ENCODE assay signal across 21 cellular contexts in the genomic region with DNA sequence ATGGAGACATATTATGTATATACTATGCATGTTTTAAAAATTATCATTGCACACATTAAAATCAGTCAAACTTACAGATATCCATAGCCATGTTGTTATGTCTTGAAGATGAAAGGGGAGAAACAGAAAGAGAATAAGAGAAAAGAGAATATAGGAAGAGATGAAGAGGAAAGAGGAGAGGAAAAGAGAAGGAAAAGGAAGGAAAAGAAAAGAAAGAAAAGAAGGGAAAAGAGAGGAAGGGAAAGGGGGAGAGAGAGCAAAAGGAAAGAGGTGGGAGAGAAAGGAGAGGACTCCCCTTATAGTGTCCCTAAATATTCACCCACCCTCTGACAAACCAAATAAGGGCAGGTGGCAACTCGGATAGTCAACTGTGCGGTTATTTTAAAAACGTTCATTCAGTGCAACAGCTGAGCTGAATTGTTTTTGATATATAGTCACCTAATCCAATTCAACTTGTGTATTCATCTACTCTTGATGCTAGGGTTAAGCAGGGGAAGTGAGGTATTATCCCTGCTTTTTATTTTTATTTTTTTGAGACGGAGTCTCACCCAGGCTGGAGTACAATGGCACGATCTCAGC. TPM values are rescaled to one million over a fixed set of nuclear protein-coding genes. Genes with fewer than 3 reads are reported as not detected.
A peak's percentile ranks its signal among the peaks of the same experiment; 100 is the strongest.
DNase-seq lines count a peak whose midpoint lies in the region; ATAC-seq and TF ChIP-seq lines count a peak whose summit lies in the region.
"Had no signal": no experiment of that assay in that cellular context is flagged by ENCODE, and none has a peak within 500 bp of the region (broad histone marks: within the 10 kb centered on the region; RNA-seq: fewer than 3 reads in every experiment).

No MANE protein-coding gene starts in this region.

- peaks cover 26% of the 10 kb centered on the region for H3K4me1 Mint-ChIP-seq in CD4-positive, alpha-beta T cell (ENCODE audit: low read depth)
- H3K4me1 Mint-ChIP-seq: memory B cell had no signal

- peaks cover 76% of the 10 kb centered on the region for H3K79me2 ChIP-seq in hepatocyte

- H3K4me3 ChIP-seq in SJCRH30 (no peak overlapping the region), hepatocyte (no peak overlapping the region), skeletal muscle tissue (ENCODE audit: low read length in 3 of 3) (peak overlapping the region in 2 of 3 donors; percentile 17 to 22)
- H3K4me3 ChIP-seq: spleen had no signal

- H3K27me3 Mint-ChIP-seq in CD4-positive, alpha-beta T cell, result no peaks in the 10 kb centered on the region
- H3K27me3 Mint-ChIP-seq: memory B cell had no signal

- H3K9me2 ChIP-seq in hepatocyte (replicated peaks; ENCODE audit: insufficient read depth), result no peaks in the 10 kb centered on the region

- H3K27ac ChIP-seq in CD4-positive, alpha-beta T cell (ENCODE audit: low read depth, low read length), result no peak overlapping the region
- peak overlapping the region; percentile 98; the same call in 1 of the 2 replicates for H3K27ac ChIP-seq in SJCRH30
- peak overlapping the region; percentile 83 for H3K27ac ChIP-seq in hepatocyte
- peak overlapping the region; percentile 89 for H3K27ac ChIP-seq in skeletal muscle tissue (ENCODE audit: low read depth, low read length)
- H3K27ac ChIP-seq: spleen had no signal

- POLR2A ChIA-PET in CD4-positive, alpha-beta T cell (lab: Charles Lee), result no interaction called here

- no peaks in the 10 kb centered on the region for H3K36me3 ChIP-seq in SJCRH30
- no peaks in the 10 kb centered on the region for H3K36me3 ChIP-seq in hepatocyte (replicated peaks; ENCODE audit: insufficient read depth, low read depth)
- H3K36me3 ChIP-seq in skeletal muscle tissue (ENCODE audit: control insufficient read depth in 3 of 3, insufficient read depth in 3 of 3, low read length in 3 of 3), result no peaks in the 10 kb centered on the region
- H3K36me3 ChIP-seq: spleen had no signal

- H3K4me2 ChIP-seq in hepatocyte, result no peak overlapping the region

- peak overlapping the region; percentile 26 to 73 (median 59) for H3K9ac ChIP-seq in skeletal muscle tissue (ENCODE audit: low read depth in 1 of 3, low read length in 3 of 3)

- no peaks in the 10 kb centered on the region for H3K27me3 ChIP-seq in CD4-positive, alpha-beta T cell (ENCODE audit: control insufficient read depth, insufficient read depth, low read length)
- H3K27me3 ChIP-seq in SJCRH30 (no peaks in the 10 kb centered on the region), hepatocyte (no peaks in the 10 kb centered on the region), skeletal muscle tissue (ENCODE audit: control insufficient read depth in 3 of 3, insufficient read depth in 3 of 3, low read length in 3 of 3) (no peaks in the 10 kb centered on the region)
- H3K27me3 ChIP-seq: spleen had no signal

- no peak for ATAC-seq in CD4-positive, alpha-beta T cell (ENCODE audit: poor library complexity)
- ATAC-seq in GM19395 (IDR thresholded peaks at IDR 0.05; ENCODE audit: unreplicated experiment) (no peak), HG03342 (IDR thresholded peaks at IDR 0.05; ENCODE audit: unreplicated experiment) (no peak)
- ATAC-seq: activated naive CD4-positive, alpha-beta T cell treated with anti-CD3 and anti-CD28 coated beads, Interleukin-2, amount 50 U/mL, for 72 hours had no signal

- H3K4me3 Mint-ChIP-seq in CD4-positive, alpha-beta T cell, result no peak overlapping the region
- H3K4me3 Mint-ChIP-seq: memory B cell had no signal

- H3K4me1 ChIP-seq in SJCRH30 (peaks cover 29% of the 10 kb centered on the region), hepatocyte (ENCODE audit: insufficient read depth) (peaks cover 53% of the 10 kb centered on the region), skeletal muscle tissue (ENCODE audit: control insufficient read depth in 3 of 3, insufficient read depth in 3 of 3, low read length in 3 of 3) (peaks cover 45 to 50% (median 46%) of the 10 kb centered on the region in 3 donors)

- no peaks in the 10 kb centered on the region for H3K9me3 Mint-ChIP-seq in CD4-positive, alpha-beta T cell
- H3K9me3 Mint-ChIP-seq: activated naive CD4-positive, alpha-beta T cell treated with anti-CD3 and anti-CD28 coated beads, Interleukin-2, amount 50 U/mL, for 72 hours; memory B cell had no signal

- no peaks in the 10 kb centered on the region for H3K36me3 Mint-ChIP-seq in CD4-positive, alpha-beta T cell (ENCODE audit: low read depth)
- H3K36me3 Mint-ChIP-seq: activated naive CD4-positive, alpha-beta T cell treated with anti-CD3 and anti-CD28 coated beads, Interleukin-2, amount 50 U/mL, for 72 hours; memory B cell had no signal

- DNase-seq in CD4-positive, alpha-beta T cell, result no peak
- DNase-seq in SJCRH30 (peak in 1 of 2 experiments; percentile 43), hepatocyte (ENCODE audit: low spot score) (no peak), GF-D8 (lab: John Stamatoyannopoulos, UW) (no peak), HK-2 (ENCODE audit: unreplicated experiment) (no peak)
- DNase-seq: aorta; effector CD8-positive, alpha-beta T cell; H7; kidney glomerular epithelial cell; NCI-H1105; NCI-H2107; nephron progenitor cell; posterior cingulate gyrus; spleen; stimulated activated CD4-positive, alpha-beta T cell treated with anti-CD3 and anti-CD28 coated beads, Interleukin-4, amount 100 ng/mL, for 1 hour; T-helper 9 cell had no signal

- H2AFZ ChIP-seq in hepatocyte, result no peak overlapping the region

- peak overlapping the region; percentile 8 for H3K27ac Mint-ChIP-seq in CD4-positive, alpha-beta T cell
- H3K27ac Mint-ChIP-seq: memory B cell had no signal

- TF ChIP-seq CTCF in CD4-positive, alpha-beta T cell (IDR thresholded peaks at IDR 0.05), result no peak
- no peak for TF ChIP-seq CTCF in hepatocyte (IDR thresholded peaks at IDR 0.05; ENCODE audit: poor library complexity)

- WGBS in hepatocyte (ENCODE audit: low lambda C conversion rate, missing lambda C conversion rate), result 89% methylated on average over 5 of the region's 5 CpGs

- intact Hi-C loops in CD4-positive, alpha-beta T cell (cut with DNase I, micrococcal nuclease), result no loop called here

- H4K20me1 ChIP-seq in hepatocyte (ENCODE audit: insufficient read depth, poor library complexity, severe bottlenecking), result no peaks in the 10 kb centered on the region

- CTCF ChIA-PET in CD4-positive, alpha-beta T cell (lab: Charles Lee), result interaction anchor here (1.0 kb wide), 2 partner anchors 8 to 16 kb away, joined by 3 to 5 read pairs; no protein-coding TSS in a partner anchor

- H3K9me3 ChIP-seq in CD4-positive, alpha-beta T cell (ENCODE audit: control insufficient read depth, low read length), result no peaks in the 10 kb centered on the region
- H3K9me3 ChIP-seq in SJCRH30 (replicated peaks) (no peaks in the 10 kb centered on the region), hepatocyte (ENCODE audit: low read depth) (no peaks in the 10 kb centered on the region), skeletal muscle tissue (ENCODE audit: control insufficient read depth in 3 of 3, low read length in 3 of 3) (no peaks in the 10 kb centered on the region)
- H3K9me3 ChIP-seq: spleen had no signal

RNA-seq across cellular contexts. Expression of gene SVIL, which starts 14.6 kb away (rescaled TPM):
- 10 to 100 TPM; 38.5 to 40.3 TPM for total RNA-seq in CD4-positive, alpha-beta T cell
- total RNA-seq in SJCRH30 (2014; rRNA removed; shearing (Covaris generic)), result 42.5 and 65.0 TPM in 2 replicates
- total RNA-seq in hepatocyte, result 24.3 and 24.4 TPM in 2 replicates
- polyA plus RNA-seq in hepatocyte, result 36.5 and 64.2 TPM in 2 replicates
- total RNA-seq in skeletal muscle tissue, result 153 TPM

Comparison
In these comparisons a context has a peak if more than half of its experiments do, and no peak if none do; other contexts are left out.
1. H3K4me3 ChIP-seq: peak in skeletal muscle tissue (2 of 3); none in SJCRH30 (single experiment) and hepatocyte (single experiment).